ENCODE assay signal across 37 cellular contexts in the genomic region with DNA sequence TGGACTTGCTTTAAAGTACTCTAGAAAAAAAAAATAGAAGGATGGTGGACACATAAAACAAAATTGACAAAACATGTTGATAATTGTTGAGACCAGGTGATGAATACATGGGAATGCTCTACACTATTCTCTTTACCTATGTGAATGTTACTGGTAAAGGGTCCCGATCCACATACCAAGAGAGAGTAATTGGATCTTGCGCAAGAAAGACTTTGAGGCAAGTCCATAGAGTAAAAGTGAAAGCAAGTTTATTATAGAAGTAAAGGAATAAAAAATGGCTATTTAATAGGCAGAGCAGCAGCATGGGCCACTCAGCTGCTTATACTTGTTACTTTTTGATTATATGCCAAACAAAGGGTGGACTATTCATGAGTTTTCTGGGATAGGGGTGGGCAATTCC. TPM values are rescaled to one million over a fixed set of nuclear protein-coding genes. Genes with fewer than 3 reads are reported as not detected.
"Had no signal": no experiment of that assay in that cellular context is flagged by ENCODE, and none has a peak within 500 bp of the region (broad histone marks: within the 10 kb centered on the region; RNA-seq: fewer than 3 reads in every experiment).

No MANE protein-coding gene starts in this region.

- H3K36me3 ChIP-seq: MG63 had no signal

- H3K27me3 ChIP-seq: MG63 had no signal

- H3K4me3 ChIP-seq: MG63 had no signal

- DNase-seq: Karpas-422, Kasumi-1, MG63, MM.1S, NCI-H1048, NCI-H1092, NCI-H1092 treated with DMSO at 0.1 percent for 48 hours, NCI-H1105, NCI-H1105 treated with DMSO at 0.1 percent for 48 hours, NCI-H1417, NCI-H1417 treated with DMSO at 0.1 percent for 48 hours, NCI-H1436, NCI-H1436 treated with DMSO at 0.1 percent for 48 hours, NCI-H146, NCI-H1694, NCI-H1694 treated with DMSO at 0.1 percent for 48 hours, NCI-H187, NCI-H187 treated with DMSO at 0.1 percent for 48 hours, NCI-H1930, NCI-H2029, NCI-H2029 treated with DMSO at 0.1 percent for 48 hours, NCI-H2081 treated with DMSO at 0.1 percent for 48 hours, NCI-H2107, NCI-H2171, NCI-H2171 treated with DMSO at 0.1 percent for 48 hours, NCI-H2227 treated with DMSO at 0.1 percent for 48 hours, NCI-H226, NCI-H345, NCI-H446, NCI-H446 treated with DMSO at 0.1 percent for 48 hours, NCI-H510A, NCI-H510A treated with DMSO at 0.1 percent for 48 hours, NCI-H524 had no signal

- H3K9me3 ChIP-seq: MG63 had no signal

RNA-seq across cellular contexts. Expression of a gene that starts 34.0 kb away (rescaled TPM):
- total RNA-seq: LHCN-M2, M059J, MCF 10A, NCI-H460 had no signal
